ENCODE assay signal across 8 cellular contexts in genomic region chr21:26845750-26846035, GRCh38. TPM values are rescaled to one million over a fixed set of nuclear protein-coding genes. Genes with fewer than 3 reads are reported as not detected.
A peak's percentile ranks its signal among the peaks of the same experiment; 100 is the strongest.
DNase-seq lines count a peak whose midpoint lies in the region; ATAC-seq and TF ChIP-seq lines count a peak whose summit lies in the region.

No MANE protein-coding gene starts in this region.

- H3K36me3 ChIP-seq in psoas muscle (ENCODE audit: insufficient read depth in 1 of 2, low read depth in 1 of 2): peaks cover 0 to 20% of the 10 kb centered on the region in 2 donors

- peaks cover 19% of the 10 kb centered on the region for H3K36me3 Mint-ChIP-seq in WTC11

- H3K9me3 ChIP-seq in psoas muscle: no peaks in the 10 kb centered on the region

- H3K27me3 Mint-ChIP-seq in WTC11 (ENCODE audit: low read depth): peaks cover 7% of the 10 kb centered on the region

- ATAC-seq in WTC11 (no peak; the same call in 1 of the 2 replicates), foreskin keratinocyte (peak; percentile 1), psoas muscle (no peak)

- H3K27ac ChIP-seq in foreskin keratinocyte (peak overlapping the region; percentile 42), psoas muscle (peak overlapping the region; percentile 94)

- peak overlapping the region; percentile 90 for H3K4me3 ChIP-seq in psoas muscle

- H3K4me3 Mint-ChIP-seq in WTC11: peak overlapping the region; percentile 89

- POLR2A ChIA-PET in WTC11 (lab: Charles Lee): interaction anchor here (0.6 to 1.5 kb wide), 3 partner anchors 8 to 1016 kb away, joined by 3 to 4 read pairs (median 4); partner anchors contain the start of gene ADAMTS5

- CTCF ChIA-PET in WTC11 (lab: Charles Lee): interaction anchor here (0.6 to 2.7 kb wide), 10 partner anchors 12 to 1290 kb away, joined by 3 to 13 read pairs (median 4); partner anchors contain the start of gene ADAMTS5

- H3K27ac Mint-ChIP-seq in WTC11: peak overlapping the region; percentile 90

- H3K27me3 ChIP-seq in foreskin keratinocyte: no peaks in the 10 kb centered on the region
- H3K27me3 ChIP-seq in psoas muscle (ENCODE audit: insufficient read depth in 3 of 3, low read length in 2 of 3): no peaks in the 10 kb centered on the region

- H3K4me1 Mint-ChIP-seq in WTC11: peaks cover 38% of the 10 kb centered on the region

- intact Hi-C loops in psoas muscle (cut with DNase I): loop anchor here (1.0 to 10.0 kb wide), 6 partner anchors 128 to 1899 kb away; no protein-coding TSS in a partner anchor

- H3K9me3 Mint-ChIP-seq in WTC11: no peaks in the 10 kb centered on the region

- WGBS in psoas muscle, 3 donors: 0 to 1% (median 1%) methylated on average over 9 of the region's 9 CpGs

- peaks cover 8% of the 10 kb centered on the region for H3K4me1 ChIP-seq in foreskin keratinocyte
- peaks cover 22% of the 10 kb centered on the region for H3K4me1 ChIP-seq in psoas muscle

- DNase-seq in D341Med (ENCODE audit: low spot score) (peak; percentile 38), WTC11 (ENCODE audit: low spot score) (no peak), foreskin keratinocyte (peak in 1 of 2 donors; percentile 61), psoas muscle (no peak), SKM-1 treated with dmso at 0.1 percent for 144 hours (lab: John Stamatoyannopoulos, UW; ENCODE audit: unreplicated experiment) (no peak), foreskin melanocyte (no peak), COLO829 (ENCODE audit: low spot score) (no peak), 8988T (no peak)

- no peak for TF ChIP-seq CTCF in WTC11 (IDR thresholded peaks at IDR 0.05)
- no peak for TF ChIP-seq CTCF in foreskin keratinocyte (conservative IDR thresholded peaks at IDR 0.05)
- TF ChIP-seq CTCF in psoas muscle (IDR thresholded peaks at IDR 0.05): no peak

TF ChIP-seq in WTC11, 78 proteins besides CTCF, POLR2A, EP300 and RAD21:
- no peak for TF ChIP-seq EMX1 (CRISPR knock-in tag; IDR thresholded peaks at IDR 0.05)
- TF ChIP-seq TEAD1 (CRISPR knock-in tag; IDR thresholded peaks at IDR 0.05): no peak
- TF ChIP-seq CREM (CRISPR knock-in tag; IDR thresholded peaks at IDR 0.05): no peak
- TF ChIP-seq ATF3 (CRISPR knock-in tag; conservative IDR thresholded peaks at IDR 0.05): no peak

RNA-seq across cellular contexts. Expression of gene ADAMTS1, which starts 0.5 kb away (rescaled TPM):
- 16.9 to 35.6 TPM (median 20.4 TPM) in 3 replicates for total RNA-seq in WTC11 (2021)
- 69.7 and 71.7 TPM in 2 replicates for total RNA-seq in foreskin keratinocyte
- polyA plus RNA-seq in foreskin keratinocyte: 12.8 and 16.9 TPM in 2 replicates
- 10 to 100 TPM; 32.0 to 70.3 (median 51.1) TPM for total RNA-seq in psoas muscle
- polyA plus RNA-seq in psoas muscle: 10 to 100 TPM; 12.2 to 19.3 (median 15.7) TPM
